7 cellular contexts compared by ENCODE assay signal in genomic region chr17:75181110-75181509, GRCh38. TPM values are rescaled to one million over a fixed set of nuclear protein-coding genes. Genes with fewer than 3 reads are reported as not detected.
DNase-seq lines count a peak whose midpoint lies in the region; ATAC-seq and TF ChIP-seq lines count a peak whose summit lies in the region.

No MANE protein-coding gene starts in this region.

- no peak for TF ChIP-seq CTCF in HFFc6 (IDR thresholded peaks at IDR 0.05)

- peak overlapping the region; percentile 70 for H3K27ac Mint-ChIP-seq in HFFc6
- H3K27ac Mint-ChIP-seq in activated CD4-positive, alpha-beta memory T cell treated with anti-CD3 and anti-CD28 coated beads, Interleukin-2, amount 10 ng/mL, durations not matched to agents 7 days and 5 days: peak overlapping the region; percentile 78
- H3K27ac Mint-ChIP-seq in stimulated activated memory B cell treated with anti-CD40 and anti-IgM and Interleukin-4, amounts not matched to agents 10 μg/mL and 1 μg/mL and 100 μg/mL, for 72 hours: peak overlapping the region; percentile 99

- H3K27me3 Mint-ChIP-seq in HFFc6 (ENCODE audit: insufficient read depth): no peaks in the 10 kb centered on the region
- no peaks in the 10 kb centered on the region for H3K27me3 Mint-ChIP-seq in activated CD4-positive, alpha-beta memory T cell treated with anti-CD3 and anti-CD28 coated beads, Interleukin-2, amount 10 ng/mL, durations not matched to agents 7 days and 5 days
- H3K27me3 Mint-ChIP-seq in stimulated activated memory B cell treated with anti-CD40 and anti-IgM and Interleukin-4, amounts not matched to agents 10 μg/mL and 1 μg/mL and 100 μg/mL, for 72 hours: no peaks in the 10 kb centered on the region

- CTCF ChIA-PET in activated CD4-positive, alpha-beta memory T cell treated with anti-CD3 and anti-CD28 coated beads, Interleukin-2, amount 10 ng/mL, durations not matched to agents 7 days and 5 days (lab: Charles Lee): interaction anchor here (0.5 to 2.4 kb wide), 10 partner anchors 9 to 219 kb away, joined by 3 to 19 read pairs (median 4); partner anchors contain the start of genes MIF4GD and MRPL58

- POLR2A ChIA-PET in activated CD4-positive, alpha-beta memory T cell treated with anti-CD3 and anti-CD28 coated beads, Interleukin-2, amount 10 ng/mL, durations not matched to agents 7 days and 5 days (lab: Charles Lee): interaction anchor here (0.6 to 2.3 kb wide), 16 partner anchors 8 to 81 kb away, joined by 3 to 13 read pairs (median 5); partner anchors contain the start of genes ARMC7, GGA3, JPT1 and MRPS7

- H3K27me3 ChIP-seq in iPS-15b (ENCODE audit: control insufficient read depth, insufficient read depth, low read length): no peaks in the 10 kb centered on the region

- no peak for ATAC-seq in stimulated activated memory B cell treated with anti-CD40 and anti-IgM and Interleukin-4, amounts not matched to agents 10 μg/mL and 1 μg/mL and 100 μg/mL, for 72 hours
- ATAC-seq in HG03025 (IDR thresholded peaks at IDR 0.05; ENCODE audit: low FRiP score, unreplicated experiment): no peak

- H3K36me3 ChIP-seq in iPS-15b (ENCODE audit: control insufficient read depth, insufficient read depth, low read length): peaks cover 25% of the 10 kb centered on the region

- peak overlapping the region; percentile 95 for H3K4me3 Mint-ChIP-seq in HFFc6
- peak overlapping the region; percentile 82 for H3K4me3 Mint-ChIP-seq in activated CD4-positive, alpha-beta memory T cell treated with anti-CD3 and anti-CD28 coated beads, Interleukin-2, amount 10 ng/mL, durations not matched to agents 7 days and 5 days
- peak overlapping the region; percentile 79 for H3K4me3 Mint-ChIP-seq in stimulated activated memory B cell treated with anti-CD40 and anti-IgM and Interleukin-4, amounts not matched to agents 10 μg/mL and 1 μg/mL and 100 μg/mL, for 72 hours

- no peaks in the 10 kb centered on the region for H3K9me3 Mint-ChIP-seq in HFFc6
- no peaks in the 10 kb centered on the region for H3K9me3 Mint-ChIP-seq in activated CD4-positive, alpha-beta memory T cell treated with anti-CD3 and anti-CD28 coated beads, Interleukin-2, amount 10 ng/mL, durations not matched to agents 7 days and 5 days
- no peaks in the 10 kb centered on the region for H3K9me3 Mint-ChIP-seq in stimulated activated memory B cell treated with anti-CD40 and anti-IgM and Interleukin-4, amounts not matched to agents 10 μg/mL and 1 μg/mL and 100 μg/mL, for 72 hours

- peaks cover 10% of the 10 kb centered on the region for H3K36me3 Mint-ChIP-seq in HFFc6 (ENCODE audit: low read depth)
- peaks cover 44% of the 10 kb centered on the region for H3K36me3 Mint-ChIP-seq in activated CD4-positive, alpha-beta memory T cell treated with anti-CD3 and anti-CD28 coated beads, Interleukin-2, amount 10 ng/mL, durations not matched to agents 7 days and 5 days (ENCODE audit: low read depth)
- H3K36me3 Mint-ChIP-seq in stimulated activated memory B cell treated with anti-CD40 and anti-IgM and Interleukin-4, amounts not matched to agents 10 μg/mL and 1 μg/mL and 100 μg/mL, for 72 hours: peaks cover 15% of the 10 kb centered on the region

- DNase-seq in HFFc6: no peak
- DNase-seq in activated CD4-positive, alpha-beta memory T cell treated with anti-CD3 and anti-CD28 coated beads, Interleukin-2, amount 10 ng/mL, durations not matched to agents 7 days and 5 days: no peak
- no peak for DNase-seq in hippocampal formation (lab: John Stamatoyannopoulos, UW)
- no peak for DNase-seq in AG20443 (ENCODE audit: low spot score)

- no peaks in the 10 kb centered on the region for H3K9me3 ChIP-seq in iPS-15b (ENCODE audit: control insufficient read depth, insufficient read depth, low read length)

- peaks cover 6% of the 10 kb centered on the region for H3K4me1 ChIP-seq in iPS-15b (ENCODE audit: control insufficient read depth, insufficient read depth, low read length)

- H3K4me3 ChIP-seq in iPS-15b (ENCODE audit: low read depth, low read length): peak overlapping the region; percentile 89

- no peak overlapping the region for H3K9ac ChIP-seq in iPS-15b (ENCODE audit: low read depth, low read length)

- H3K4me1 Mint-ChIP-seq in HFFc6 (ENCODE audit: low read depth): peaks cover 22% of the 10 kb centered on the region
- H3K4me1 Mint-ChIP-seq in activated CD4-positive, alpha-beta memory T cell treated with anti-CD3 and anti-CD28 coated beads, Interleukin-2, amount 10 ng/mL, durations not matched to agents 7 days and 5 days: peaks cover 50% of the 10 kb centered on the region
- peaks cover 39% of the 10 kb centered on the region for H3K4me1 Mint-ChIP-seq in stimulated activated memory B cell treated with anti-CD40 and anti-IgM and Interleukin-4, amounts not matched to agents 10 μg/mL and 1 μg/mL and 100 μg/mL, for 72 hours

RNA-seq across cellular contexts. Expression of gene SUMO2, which starts 1.6 kb away (rescaled TPM):
- 100 to 1,000 TPM; 398 to 555 (median 512) TPM for total RNA-seq in HFFc6 (2021; fragmentation: NEBNext Ultra II Directional; extraction: Animal tissue kit (Norgen Biotek cat#: 25700))
- total RNA-seq in activated CD4-positive, alpha-beta memory T cell treated with anti-CD3 and anti-CD28 coated beads, Interleukin-2, amount 10 ng/mL, durations not matched to agents 7 days and 5 days: 100 to 1,000 TPM; 548 to 559 TPM

RNA-seq across cellular contexts. Expression of gene NUP85, which starts 24.4 kb away (rescaled TPM):
- 10 to 100 TPM; 38.0 to 47.8 (median 43.1) TPM for total RNA-seq in HFFc6 (2021; fragmentation: NEBNext Ultra II Directional; extraction: Animal tissue kit (Norgen Biotek cat#: 25700))
- 100 to 1,000 TPM; 109 to 116 TPM for total RNA-seq in activated CD4-positive, alpha-beta memory T cell treated with anti-CD3 and anti-CD28 coated beads, Interleukin-2, amount 10 ng/mL, durations not matched to agents 7 days and 5 days

RNA-seq across cellular contexts. Expression of gene JPT1, which starts 26.8 kb away (rescaled TPM):
- total RNA-seq in HFFc6 (2021; fragmentation: NEBNext Ultra II Directional; extraction: Animal tissue kit (Norgen Biotek cat#: 25700)): 100 to 1,000 TPM; 236 to 276 (median 265) TPM
- 100 to 1,000 TPM; 305 to 329 TPM for total RNA-seq in activated CD4-positive, alpha-beta memory T cell treated with anti-CD3 and anti-CD28 coated beads, Interleukin-2, amount 10 ng/mL, durations not matched to agents 7 days and 5 days

RNA-seq across cellular contexts. Expression of gene NT5C, which starts 49.6 kb away (rescaled TPM):
- 10 to 100 TPM; 30.4 to 41.7 (median 36.3) TPM for total RNA-seq in HFFc6 (2021; fragmentation: NEBNext Ultra II Directional; extraction: Animal tissue kit (Norgen Biotek cat#: 25700))
- total RNA-seq in activated CD4-positive, alpha-beta memory T cell treated with anti-CD3 and anti-CD28 coated beads, Interleukin-2, amount 10 ng/mL, durations not matched to agents 7 days and 5 days: 10 to 100 TPM; 68.2 to 69.4 TPM
